ENCODE assay signal across 15 cellular contexts in the genomic region with DNA sequence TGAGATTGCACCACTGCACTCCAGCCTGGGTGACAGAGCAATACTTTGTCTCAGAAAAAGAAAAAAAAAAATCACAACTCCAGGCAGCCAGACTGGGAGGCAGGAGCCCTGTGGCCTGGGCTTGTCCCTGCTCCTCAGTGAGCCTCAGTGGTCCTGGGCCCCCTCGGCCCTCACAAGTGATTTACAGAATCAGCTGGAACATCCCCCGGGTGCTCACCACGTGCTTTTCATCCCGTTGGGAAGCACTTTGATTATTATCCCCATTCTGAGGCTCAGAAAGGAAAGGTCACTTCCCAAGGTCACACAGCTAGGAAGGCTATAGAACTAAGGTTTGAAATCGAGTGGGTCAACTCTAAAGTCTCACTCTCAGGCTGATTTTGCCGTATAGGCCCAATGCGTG. TPM values are rescaled to one million over a fixed set of nuclear protein-coding genes. Genes with fewer than 3 reads are reported as not detected.
A peak's percentile ranks its signal among the peaks of the same experiment; 100 is the strongest.
DNase-seq lines count a peak whose midpoint lies in the region; TF ChIP-seq lines count a peak whose summit lies in the region.
"Had no signal": no experiment of that assay in that cellular context is flagged by ENCODE, and none has a peak within 500 bp of the region (broad histone marks: within the 10 kb centered on the region; RNA-seq: fewer than 3 reads in every experiment).

No MANE protein-coding gene starts in this region.

- CTCF ChIA-PET in AG04450 (lab: Charles Lee), result interaction anchor here (1.6 to 2.2 kb wide), 2 partner anchors 24 to 59 kb away, joined by 3 to 12 read pairs; partner anchors contain the start of gene DSN1
- CTCF ChIA-PET in activated CD4-positive, alpha-beta memory T cell treated with anti-CD3 and anti-CD28 coated beads for 36 hours (lab: Charles Lee), result interaction anchor here (1.7 kb wide), 1 partner anchor 24 kb away, joined by 7 read pairs; no protein-coding TSS in a partner anchor

- H3K4me1 Mint-ChIP-seq in activated CD4-positive, alpha-beta memory T cell treated with anti-CD3 and anti-CD28 coated beads for 36 hours (ENCODE audit: low read depth), result peaks cover 14% of the 10 kb centered on the region

- H3K27ac Mint-ChIP-seq in activated CD4-positive, alpha-beta memory T cell treated with anti-CD3 and anti-CD28 coated beads for 36 hours, result no peak overlapping the region
- H3K27ac Mint-ChIP-seq: activated naive CD8-positive, alpha-beta T cell treated with anti-CD3 and anti-CD28 coated beads for 36 hours; B cell had no signal

- WGBS in adipose tissue, 3 donors, result 51 to 69% (median 61%) methylated on average over 7 of the region's 7 CpGs

- H3K36me3 ChIP-seq in iPS-18a (ENCODE audit: control insufficient read depth, low read depth, low read length) (peaks cover 13% of the 10 kb centered on the region), skeletal muscle tissue (ENCODE audit: control insufficient read depth in 3 of 3, insufficient read depth in 3 of 3, low read length in 3 of 3) (peaks cover 9 to 12% (median 11%) of the 10 kb centered on the region in 3 donors)

- H3K27ac ChIP-seq in AG04450 (ENCODE audit: low read depth, low read length), result peak overlapping the region; percentile 90
- peak overlapping the region; percentile 2 for H3K27ac ChIP-seq in adipose tissue (ENCODE audit: low read depth, low read length)
- H3K27ac ChIP-seq in iPS-18a (ENCODE audit: low read length), result peak overlapping the region; percentile 47
- H3K27ac ChIP-seq in skeletal muscle tissue (ENCODE audit: low read depth, low read length), result peak overlapping the region; percentile 70

- H3K4me3 ChIP-seq in AG04450 (ENCODE audit: low read depth, low read length), result no peak overlapping the region
- H3K4me3 ChIP-seq in iPS-18a (ENCODE audit: low read length), result no peak overlapping the region
- no peak overlapping the region for H3K4me3 ChIP-seq in skeletal muscle tissue (ENCODE audit: low read length in 3 of 3)

- no peak for DNase-seq in AG04450 (ENCODE audit: low read depth, low spot score)
- DNase-seq in activated CD4-positive, alpha-beta memory T cell treated with anti-CD3 and anti-CD28 coated beads for 36 hours, result no peak
- no peak for DNase-seq in NCI-H1694 treated with DMSO at 0.1 percent for 48 hours (lab: John Stamatoyannopoulos, UW)
- DNase-seq in NCI-H1417 (lab: John Stamatoyannopoulos, UW), result no peak
- no peak for DNase-seq in activated CD8-positive, alpha-beta memory T cell treated with anti-CD3 and anti-CD28 coated beads for 24 hours
- DNase-seq: activated naive CD8-positive, alpha-beta T cell treated with anti-CD3 and anti-CD28 coated beads for 36 hours; effector memory CD4-positive, alpha-beta T cell; GOT3; mesendoderm; NCI-H1092 treated with DMSO at 0.1 percent for 48 hours had no signal

- H3K9me3 ChIP-seq in AG04450 (ENCODE audit: control insufficient read depth, insufficient read depth, low read length) (no peaks in the 10 kb centered on the region), iPS-18a (ENCODE audit: control insufficient read depth, low read depth, low read length) (no peaks in the 10 kb centered on the region), skeletal muscle tissue (ENCODE audit: control insufficient read depth in 3 of 3, low read length in 3 of 3) (no peaks in the 10 kb centered on the region)

- H3K9me3 Mint-ChIP-seq in activated CD4-positive, alpha-beta memory T cell treated with anti-CD3 and anti-CD28 coated beads for 36 hours, result no peaks in the 10 kb centered on the region
- H3K9me3 Mint-ChIP-seq: activated naive CD8-positive, alpha-beta T cell treated with anti-CD3 and anti-CD28 coated beads for 36 hours had no signal

- H3K4me1 ChIP-seq in iPS-18a (ENCODE audit: control insufficient read depth, low read depth, low read length), result peaks cover 5% of the 10 kb centered on the region
- H3K4me1 ChIP-seq in skeletal muscle tissue (ENCODE audit: control insufficient read depth in 3 of 3, insufficient read depth in 3 of 3, low read length in 3 of 3), result peaks cover 44 to 53% (median 52%) of the 10 kb centered on the region in 3 donors

- intact Hi-C loops in activated CD4-positive, alpha-beta memory T cell treated with anti-CD3 and anti-CD28 coated beads for 36 hours (cut with micrococcal nuclease), result no loop called here

- H3K9ac ChIP-seq in iPS-18a (ENCODE audit: low read length), result no peak overlapping the region
- H3K9ac ChIP-seq in skeletal muscle tissue (ENCODE audit: low read depth in 1 of 3, low read length in 3 of 3), result no peak overlapping the region

- no peaks in the 10 kb centered on the region for H3K36me3 Mint-ChIP-seq in activated CD4-positive, alpha-beta memory T cell treated with anti-CD3 and anti-CD28 coated beads for 36 hours

- H3K27me3 ChIP-seq in AG04450 (ENCODE audit: control insufficient read depth, insufficient read depth, low read length) (no peaks in the 10 kb centered on the region), iPS-18a (ENCODE audit: control insufficient read depth, insufficient read depth, low read length) (no peaks in the 10 kb centered on the region), skeletal muscle tissue (ENCODE audit: control insufficient read depth in 3 of 3, insufficient read depth in 3 of 3, low read length in 3 of 3) (no peaks in the 10 kb centered on the region)

- POLR2A ChIA-PET in AG04450 (lab: Yijun Ruan, JAX), result interaction anchor here (0.6 to 1.7 kb wide), 6 partner anchors 10 to 584 kb away, joined by 4 to 7 read pairs (median 4); partner anchors contain the start of gene DSN1
- POLR2A ChIA-PET in activated CD4-positive, alpha-beta memory T cell treated with anti-CD3 and anti-CD28 coated beads for 36 hours (lab: Charles Lee), result no interaction called here

- no peak overlapping the region for H3K4me3 Mint-ChIP-seq in activated CD4-positive, alpha-beta memory T cell treated with anti-CD3 and anti-CD28 coated beads for 36 hours
- H3K4me3 Mint-ChIP-seq: activated naive CD8-positive, alpha-beta T cell treated with anti-CD3 and anti-CD28 coated beads for 36 hours; B cell had no signal

- no peaks in the 10 kb centered on the region for H3K27me3 Mint-ChIP-seq in activated CD4-positive, alpha-beta memory T cell treated with anti-CD3 and anti-CD28 coated beads for 36 hours
- H3K27me3 Mint-ChIP-seq: activated naive CD8-positive, alpha-beta T cell treated with anti-CD3 and anti-CD28 coated beads for 36 hours; B cell had no signal

- no peak for TF ChIP-seq CTCF in AG04450 (IDR thresholded peaks at IDR 0.05; ENCODE audit: low read depth, low read length)

RNA-seq across cellular contexts. Expression of gene TLDC2, which starts 43.1 kb away (rescaled TPM):
- 0.27 and 0.57 TPM in 2 replicates for polyA plus RNA-seq in AG04450 (2011; rRNA removed)
- polyA minus RNA-seq in AG04450 (2011; rRNA and poly(A)+ RNA removed), result 0.17 and 0.28 TPM in 2 replicates
- polyA plus RNA-seq in adipose tissue, result under 1 TPM in 2 of 3 donors, not detected in 1; 0.10 to 0.26 TPM
- under 0.01 TPM for total RNA-seq in skeletal muscle tissue
- not detected for total RNA-seq in activated CD4-positive, alpha-beta memory T cell treated with anti-CD3 and anti-CD28 coated beads for 36 hours
- total RNA-seq: activated naive CD8-positive, alpha-beta T cell treated with anti-CD3 and anti-CD28 coated beads for 36 hours; B cell; NCI-H460 had no signal

RNA-seq across cellular contexts. Expression of gene DSN1, which starts 59.2 kb away (rescaled TPM):
- 6.0 and 8.7 TPM in 2 replicates for polyA plus RNA-seq in AG04450 (2011; rRNA removed)
- 2.9 and 4.2 TPM in 2 replicates for polyA minus RNA-seq in AG04450 (2011; rRNA and poly(A)+ RNA removed)
- 1 to 10 TPM; 2.7 to 8.2 (median 4.2) TPM for polyA plus RNA-seq in adipose tissue
- total RNA-seq in skeletal muscle tissue, result 5.7 TPM
- 10 to 100 TPM; 25.9 to 30.1 TPM for total RNA-seq in activated CD4-positive, alpha-beta memory T cell treated with anti-CD3 and anti-CD28 coated beads for 36 hours

Comparison
In these comparisons a context has a peak if more than half of its experiments do, and no peak if none do; other contexts are left out.
1. H3K27ac ChIP-seq: peak in every context shown above with its lines; median percentile 90 in AG04450; 70 in skeletal muscle tissue; 47 in iPS-18a; 2 in adipose tissue.